19 cellular contexts compared by ENCODE assay signal in the genomic region with DNA sequence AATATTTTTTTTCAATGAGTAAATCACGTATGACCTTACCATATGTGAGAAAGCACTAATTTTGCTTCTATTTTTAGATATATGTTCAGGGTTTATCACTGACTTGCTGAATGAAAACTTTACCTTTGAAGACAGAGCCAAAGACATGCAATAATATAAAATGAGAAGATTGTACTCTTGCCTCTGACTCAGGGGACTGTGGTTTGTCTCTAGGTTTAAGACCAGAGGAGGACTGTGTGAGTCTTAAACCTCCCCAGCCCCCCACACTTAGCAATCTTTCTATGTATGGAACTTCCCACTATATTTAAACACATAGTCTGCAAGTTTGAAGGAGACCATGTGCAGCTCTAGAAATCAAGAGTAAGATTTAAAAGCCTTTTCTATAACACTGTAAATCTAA.
"Had no signal": no experiment of that assay in that cellular context is flagged by ENCODE, and none has a peak within 500 bp of the region (broad histone marks: within the 10 kb centered on the region; RNA-seq: fewer than 3 reads in every experiment).

No MANE protein-coding gene starts in this region.

- H3K27me3 ChIP-seq: esophagus muscularis mucosa, pancreas, testis had no signal

- DNase-seq: activated CD4-positive, alpha-beta T cell treated with anti-CD3 and anti-CD28 coated beads, Interleukin-2, amount 50 U/mL, for 4 hours; activated gamma-delta T cell; activated naive CD8-positive, alpha-beta T cell treated with anti-CD3 and anti-CD28 coated beads, Interleukin-2, amount 10 ng/mL, durations not matched to agents 7 days and 5 days; activated T-cell treated with anti-CD3 and anti-CD28 coated beads, Interleukin-2, amount 50 U/mL, for 4 hours; aorta; foreskin melanocyte; heart right ventricle; kidney; left ventricle myocardium inferior; pancreas; stimulated activated CD4-positive, alpha-beta T cell treated with anti-CD3 and anti-CD28 coated beads, Interleukin-15, amount 100 ng/mL, for 24 hours; stimulated activated CD4-positive, alpha-beta T cell treated with anti-CD3 and anti-CD28 coated beads, Interleukin-4, amount 100 ng/mL, for 24 hours; stimulated activated naive CD8-positive, alpha-beta T cell treated with anti-CD3 and anti-CD28 coated beads, Interleukin-15, amount 100 ng/mL, for 72 hours; testis had no signal

- H3K4me1 Mint-ChIP-seq: activated naive CD8-positive, alpha-beta T cell treated with anti-CD3 and anti-CD28 coated beads, Interleukin-2, amount 10 ng/mL, durations not matched to agents 7 days and 5 days; stimulated activated naive CD8-positive, alpha-beta T cell treated with anti-CD3 and anti-CD28 coated beads, Interleukin-15, amount 100 ng/mL, for 72 hours had no signal

- H3K4me3 Mint-ChIP-seq: activated naive CD8-positive, alpha-beta T cell treated with anti-CD3 and anti-CD28 coated beads, Interleukin-2, amount 10 ng/mL, durations not matched to agents 7 days and 5 days; activated T-cell treated with anti-CD3 and anti-CD28 coated beads, Interleukin-2, amount 50 U/mL, for 4 hours; mesothelial cell of epicardium; neural crest cell; stimulated activated naive CD8-positive, alpha-beta T cell treated with anti-CD3 and anti-CD28 coated beads, Interleukin-15, amount 100 ng/mL, for 72 hours; T-helper 2 cell treated with Interferon-gamma antibody and Interleukin-4, amounts not matched to agents 5 μg/mL and 100 μg/mL, for 36 hours had no signal

- H3K27ac ChIP-seq: esophagus muscularis mucosa, heart right ventricle, left ventricle myocardium inferior, pancreas, testis had no signal

- H3K9me3 ChIP-seq: esophagus muscularis mucosa, heart right ventricle, left ventricle myocardium inferior, pancreas, testis had no signal

- H3K4me1 ChIP-seq: esophagus muscularis mucosa, heart right ventricle, left ventricle myocardium inferior, pancreas, testis had no signal

- H3K27me3 Mint-ChIP-seq: activated naive CD8-positive, alpha-beta T cell treated with anti-CD3 and anti-CD28 coated beads, Interleukin-2, amount 10 ng/mL, durations not matched to agents 7 days and 5 days; stimulated activated naive CD8-positive, alpha-beta T cell treated with anti-CD3 and anti-CD28 coated beads, Interleukin-15, amount 100 ng/mL, for 72 hours had no signal

- H3K36me3 Mint-ChIP-seq: activated naive CD8-positive, alpha-beta T cell treated with anti-CD3 and anti-CD28 coated beads, Interleukin-2, amount 10 ng/mL, durations not matched to agents 7 days and 5 days; mesothelial cell of epicardium had no signal

- H3K36me3 ChIP-seq: esophagus muscularis mucosa, heart right ventricle, left ventricle myocardium inferior, pancreas had no signal

- H3K27ac Mint-ChIP-seq: activated naive CD8-positive, alpha-beta T cell treated with anti-CD3 and anti-CD28 coated beads, Interleukin-2, amount 10 ng/mL, durations not matched to agents 7 days and 5 days; stimulated activated naive CD8-positive, alpha-beta T cell treated with anti-CD3 and anti-CD28 coated beads, Interleukin-15, amount 100 ng/mL, for 72 hours; T-helper 2 cell treated with Interferon-gamma antibody and Interleukin-4, amounts not matched to agents 5 μg/mL and 100 μg/mL, for 36 hours had no signal

- ATAC-seq: activated CD4-positive, CD25-positive, alpha-beta regulatory T cell treated with anti-CD3 and anti-CD28 coated beads, Interleukin-2, amount 50 U/mL, for 24 hours; activated T-cell treated with anti-CD3 and anti-CD28 coated beads, Interleukin-2, amount 50 U/mL, for 4 hours; heart right ventricle; pancreas; stimulated activated naive CD8-positive, alpha-beta T cell treated with anti-CD3 and anti-CD28 coated beads, Interleukin-15, amount 100 ng/mL, for 72 hours had no signal

- H3K4me3 ChIP-seq: esophagus muscularis mucosa, heart right ventricle, left ventricle myocardium inferior, pancreas, testis had no signal

- H3K9me3 Mint-ChIP-seq: activated naive CD8-positive, alpha-beta T cell treated with anti-CD3 and anti-CD28 coated beads, Interleukin-2, amount 10 ng/mL, durations not matched to agents 7 days and 5 days; activated T-cell treated with anti-CD3 and anti-CD28 coated beads, Interleukin-2, amount 50 U/mL, for 4 hours; mesothelial cell of epicardium; neural crest cell; T-helper 2 cell treated with Interferon-gamma antibody and Interleukin-4, amounts not matched to agents 5 μg/mL and 100 μg/mL, for 36 hours had no signal
